33 cellular contexts compared by ENCODE assay signal in genomic region chr16:48047273-48047672, GRCh38.
"Had no signal": no experiment of that assay in that cellular context is flagged by ENCODE, and none has a peak within 500 bp of the region (broad histone marks: within the 10 kb centered on the region; RNA-seq: fewer than 3 reads in every experiment).

No MANE protein-coding gene starts in this region.

- DNase-seq: activated B cell treated with CpG ODN at 0.5 μM for 24 hours; activated CD4-positive, alpha-beta memory T cell treated with anti-CD3 and anti-CD28 coated beads, Interleukin-2, amount 10 ng/mL, durations not matched to agents 7 days and 5 days; activated CD4-positive, alpha-beta T cell treated with anti-CD3 and anti-CD28 coated beads for 4 hours; activated CD4-positive, alpha-beta T cell treated with anti-CD3 and anti-CD28 coated beads, Interleukin-2, amount 50 U/mL, for 1 hour; activated CD4-positive, CD25-positive, alpha-beta regulatory T cell treated with anti-CD3 and anti-CD28 coated beads, Interleukin-2, amount 50 U/mL, for 72 hours; activated CD8-positive, alpha-beta memory T cell treated with anti-CD3 and anti-CD28 coated beads for 24 hours; activated CD8-positive, alpha-beta memory T cell treated with anti-CD3 and anti-CD28 coated beads, Interleukin-2, amount 10 ng/mL, durations not matched to agents 7 days and 5 days; activated CD8-positive, alpha-beta memory T cell treated with anti-CD3 and anti-CD28 coated beads, Interleukin-2, amount 50 U/mL, for 48 hours; activated effector memory CD4-positive, alpha-beta T cell treated with Interleukin-2 at 50 U/mL for 16 hours; activated naive CD4-positive, alpha-beta T cell treated with anti-CD3 and anti-CD28 coated beads, Interleukin-2, amount 10 ng/mL, durations not matched to agents 7 days and 5 days; activated naive CD8-positive, alpha-beta T cell treated with anti-CD3 and anti-CD28 coated beads, Interleukin-2, amount 50 U/mL, for 24 hours; activated T-cell treated with anti-CD3 and anti-CD28 coated beads, Interleukin-2, amount 50 U/mL, for 48 hours; caudate nucleus; cerebellar nuclear complex; NCI-H1092 treated with DMSO at 0.1 percent for 48 hours; NCI-H146; NCI-H187; NCI-H2029 treated with DMSO at 0.1 percent for 48 hours; NCI-H2107; NCI-H2171; NCI-H510A; NCI-H526; NCI-H748 treated with DMSO at 0.1 percent for 48 hours; NK-92 treated with Interleukin-12 subunit alpha and Interleukin-12 subunit beta, amount 100 ng/mL, for 24 hours; PC-3; Peyer's patch; Right ventricle myocardium superior; SW 1271; T-helper 1 cell; T1000 had no signal

- H3K27me3 Mint-ChIP-seq: brain had no signal

- H3K4me1 Mint-ChIP-seq: activated B cell treated with CpG ODN at 0.5 μM for 24 hours; activated CD4-positive, alpha-beta memory T cell treated with anti-CD3 and anti-CD28 coated beads, Interleukin-2, amount 10 ng/mL, durations not matched to agents 7 days and 5 days; activated naive CD4-positive, alpha-beta T cell treated with anti-CD3 and anti-CD28 coated beads, Interleukin-2, amount 10 ng/mL, durations not matched to agents 7 days and 5 days; activated naive CD8-positive, alpha-beta T cell treated with anti-CD3 and anti-CD28 coated beads, Interleukin-2, amount 50 U/mL, for 24 hours had no signal

- FAIRE-seq: TTC549 had no signal

- H3K27ac Mint-ChIP-seq: activated B cell treated with CpG ODN at 0.5 μM for 24 hours; activated CD4-positive, alpha-beta memory T cell treated with anti-CD3 and anti-CD28 coated beads, Interleukin-2, amount 10 ng/mL, durations not matched to agents 7 days and 5 days; activated CD8-positive, alpha-beta memory T cell treated with anti-CD3 and anti-CD28 coated beads, Interleukin-2, amount 10 ng/mL, durations not matched to agents 7 days and 5 days; activated naive CD4-positive, alpha-beta T cell treated with anti-CD3 and anti-CD28 coated beads, Interleukin-2, amount 10 ng/mL, durations not matched to agents 7 days and 5 days; activated naive CD8-positive, alpha-beta T cell; activated naive CD8-positive, alpha-beta T cell treated with anti-CD3 and anti-CD28 coated beads, Interleukin-2, amount 50 U/mL, for 24 hours had no signal

- H3K27ac ChIP-seq: Peyer's patch had no signal

- H3K36me3 Mint-ChIP-seq: activated CD8-positive, alpha-beta memory T cell treated with anti-CD3 and anti-CD28 coated beads, Interleukin-2, amount 10 ng/mL, durations not matched to agents 7 days and 5 days; activated naive CD4-positive, alpha-beta T cell treated with anti-CD3 and anti-CD28 coated beads, Interleukin-2, amount 10 ng/mL, durations not matched to agents 7 days and 5 days; activated naive CD8-positive, alpha-beta T cell; brain had no signal

- H3K4me3 ChIP-seq: Peyer's patch had no signal

- H3K36me3 ChIP-seq: Peyer's patch had no signal

- H3K9me3 ChIP-seq: Peyer's patch had no signal

- ATAC-seq: activated CD8-positive, alpha-beta memory T cell treated with anti-CD3 and anti-CD28 coated beads, Interleukin-2, amount 10 ng/mL, durations not matched to agents 7 days and 5 days; activated naive CD8-positive, alpha-beta T cell treated with anti-CD3 and anti-CD28 coated beads, Interleukin-2, amount 50 U/mL, for 24 hours; PC-3 had no signal

- H3K4me1 ChIP-seq: Peyer's patch had no signal

- H3K27me3 ChIP-seq: Peyer's patch had no signal

- H3K4me3 Mint-ChIP-seq: activated B cell treated with CpG ODN at 0.5 μM for 24 hours; activated CD4-positive, alpha-beta memory T cell treated with anti-CD3 and anti-CD28 coated beads, Interleukin-2, amount 10 ng/mL, durations not matched to agents 7 days and 5 days; activated CD8-positive, alpha-beta memory T cell treated with anti-CD3 and anti-CD28 coated beads, Interleukin-2, amount 10 ng/mL, durations not matched to agents 7 days and 5 days; activated naive CD4-positive, alpha-beta T cell treated with anti-CD3 and anti-CD28 coated beads, Interleukin-2, amount 10 ng/mL, durations not matched to agents 7 days and 5 days; activated naive CD8-positive, alpha-beta T cell; activated naive CD8-positive, alpha-beta T cell treated with anti-CD3 and anti-CD28 coated beads, Interleukin-2, amount 50 U/mL, for 24 hours; brain had no signal
